23 cellular contexts compared by ENCODE assay signal in genomic region chr6:17224056-17224455, GRCh38. TPM values are rescaled to one million over a fixed set of nuclear protein-coding genes. Genes with fewer than 3 reads are reported as not detected.
DNase-seq lines count a peak whose midpoint lies in the region; ATAC-seq and TF ChIP-seq lines count a peak whose summit lies in the region.
"Had no signal": no experiment of that assay in that cellular context is flagged by ENCODE, and none has a peak within 500 bp of the region (broad histone marks: within the 10 kb centered on the region; RNA-seq: fewer than 3 reads in every experiment).

No MANE protein-coding gene starts in this region.

- no peak for TF ChIP-seq CTCF in astrocyte of the spinal cord (IDR thresholded peaks at IDR 0.05; ENCODE audit: low read depth, low read length)

- H3F3A ChIP-seq in GM23248 (ENCODE audit: insufficient read depth): no peaks in the 10 kb centered on the region

- peak; percentile 7 for DNase-seq in GM23248
- DNase-seq in astrocyte of the spinal cord (ENCODE audit: low read depth, low spot score): peak; percentile 12
- DNase-seq in fibroblast of peridontal ligament (ENCODE audit: extremely low read depth): peak; percentile 46
- peak; percentile 32 for DNase-seq in stromal cell of bone marrow (ENCODE audit: low read depth)
- no peak for DNase-seq in hippocampal formation (lab: John Stamatoyannopoulos, UW)
- DNase-seq in activated CD4-positive, alpha-beta T cell treated with anti-CD3 and anti-CD28 coated beads, Interleukin-2, amount 50 U/mL, for 1 hour: no peak
- DNase-seq: Calu3, DND-41, H7, MM.1S, NCI-H1092, NCI-H1417 treated with DMSO at 0.1 percent for 48 hours, NCI-H1694 treated with DMSO at 0.1 percent for 48 hours, NCI-H2081, NCI-H226, NCI-H510A, NCI-H69, Right ventricle myocardium superior, RPMI8226 had no signal

- H3K79me2 ChIP-seq in GM23248 (ENCODE audit: insufficient read depth): no peaks in the 10 kb centered on the region

- H3K27ac ChIP-seq in GM23248: no peak overlapping the region
- H3K27ac ChIP-seq: A549, KMS-11 had no signal

- no peaks in the 10 kb centered on the region for H3K9me2 ChIP-seq in GM23248 (ENCODE audit: insufficient read depth)

- no peaks in the 10 kb centered on the region for H3K9me3 ChIP-seq in GM23248 (ENCODE audit: low read depth)
- H3K9me3 ChIP-seq: A549 had no signal

- in situ Hi-C loops in GM23248 (cut with MboI) (no loop called here), astrocyte of the spinal cord (cut with HindIII; ENCODE audit: low sequenced_read_pairs) (no loop called here)

- no peak overlapping the region for H3K4me3 ChIP-seq in GM23248
- no peak overlapping the region for H3K4me3 ChIP-seq in astrocyte of the spinal cord (ENCODE audit: low read depth, low read length)
- H3K4me3 ChIP-seq: A549 had no signal

- WGBS in GM23248 (ENCODE audit: low coverage in 1 of 2, low lambda C conversion rate in 2 of 2, missing lambda C conversion rate in 2 of 2), 2 experiments: 81 to 88% methylated on average over 3 of the region's 3 CpGs

- ATAC-seq in HG03460 (IDR thresholded peaks at IDR 0.05; ENCODE audit: unreplicated experiment): no peak
- ATAC-seq: A549 had no signal

- no peaks in the 10 kb centered on the region for H3K27me3 ChIP-seq in GM23248 (replicated peaks; ENCODE audit: insufficient read depth)

- no peak overlapping the region for H3K9ac ChIP-seq in GM23248
- H3K9ac ChIP-seq: KMS-11 had no signal

- H3K4me1 ChIP-seq in GM23248 (ENCODE audit: insufficient read depth): no peaks in the 10 kb centered on the region
- H3K4me1 ChIP-seq: A549 had no signal

- no peak overlapping the region for H3K4me2 ChIP-seq in GM23248 (ENCODE audit: unreplicated experiment)
- H3K4me2 ChIP-seq: A549, KMS-11 had no signal

- no peak overlapping the region for H2AFZ ChIP-seq in GM23248

- no peaks in the 10 kb centered on the region for H4K20me1 ChIP-seq in GM23248 (ENCODE audit: insufficient read depth)

- H3K36me3 ChIP-seq in GM23248 (ENCODE audit: low read depth): no peaks in the 10 kb centered on the region

RNA-seq across cellular contexts. Expression of gene RBM24, which starts 57.1 kb away (rescaled TPM):
- 7.3 and 7.9 TPM in 2 replicates for total RNA-seq in GM23248 (2014; rRNA removed; shearing (Covaris generic))
- polyA plus RNA-seq in GM23248 (2016; fragmentation: Nextera tagmentation; extraction: Ambion mirVana): 3.5 and 4.6 TPM in 2 replicates
- polyA plus RNA-seq: IgD-negative memory B cell had no signal

Comparison
In these comparisons a context has a peak if more than half of its experiments do, and no peak if none do; other contexts are left out.
1. DNase-seq: peak in GM23248 (single experiment), astrocyte of the spinal cord (single experiment), fibroblast of peridontal ligament (single experiment) and stromal cell of bone marrow (single experiment); none in hippocampal formation (0 of 2) and activated CD4-positive, alpha-beta T cell treated with anti-CD3 and anti-CD28 coated beads, Interleukin-2, amount 50 U/mL, for 1 hour (single experiment).